In the genomic region with DNA sequence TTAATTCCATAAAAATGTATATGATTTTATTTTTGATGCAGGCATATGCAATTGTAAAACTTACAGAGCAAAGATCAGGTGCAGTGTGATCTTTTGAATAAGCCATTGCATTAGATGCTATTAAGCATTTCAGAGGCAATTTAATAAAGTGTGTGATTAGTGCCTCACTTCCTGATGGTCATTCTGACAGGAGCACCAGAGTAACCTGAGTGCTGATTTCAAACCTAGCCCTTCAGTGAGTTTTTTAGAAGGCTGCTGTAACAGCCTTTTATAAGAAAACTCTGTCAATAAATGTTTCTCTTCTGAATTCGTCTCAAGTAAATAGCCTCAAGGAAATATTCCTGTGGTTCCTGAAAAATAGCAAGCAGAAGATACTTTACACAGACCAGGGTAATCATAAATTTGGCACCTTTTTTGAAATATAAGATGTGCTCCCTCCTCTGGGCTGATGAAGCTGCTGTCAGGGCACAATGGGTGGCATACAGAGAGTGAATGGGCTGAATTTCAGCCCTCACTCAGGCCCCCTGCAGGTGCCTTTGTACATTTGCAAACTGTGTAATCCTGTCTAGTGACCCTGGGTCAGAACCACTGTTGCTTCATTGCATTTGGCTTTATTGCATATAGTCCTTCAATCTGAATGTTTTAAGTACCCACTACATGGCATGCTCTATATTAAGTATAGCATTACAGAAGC, we compare ENCODE assay signal across 8 cellular contexts.
DNase-seq lines count a peak whose midpoint lies in the region; ATAC-seq and TF ChIP-seq lines count a peak whose summit lies in the region.

No MANE protein-coding gene starts in this region.

- no peak overlapping the region for H3K27ac Mint-ChIP-seq in activated naive CD8-positive, alpha-beta T cell treated with anti-CD3 and anti-CD28 coated beads, Interleukin-2, amount 50 U/mL, for 24 hours

- no peak for ATAC-seq in activated naive CD8-positive, alpha-beta T cell treated with anti-CD3 and anti-CD28 coated beads, Interleukin-2, amount 50 U/mL, for 24 hours

- no peaks in the 10 kb centered on the region for H3K36me3 Mint-ChIP-seq in activated naive CD8-positive, alpha-beta T cell treated with anti-CD3 and anti-CD28 coated beads, Interleukin-2, amount 50 U/mL, for 24 hours (ENCODE audit: low read depth)

- H3K4me3 ChIP-seq in HFF-Myc (replicated peaks; ENCODE audit: low read depth, low read length), result no peak overlapping the region
- no peak overlapping the region for H3K4me3 ChIP-seq in epithelial cell of proximal tubule (ENCODE audit: low read depth, low read length)

- DNase-seq in DMS 273 (lab: John Stamatoyannopoulos, UW; ENCODE audit: unreplicated experiment), result peak; percentile 46
- no peak for DNase-seq in DMS 273 treated with DMSO at 0.1 percent for 48 hours (lab: John Stamatoyannopoulos, UW)
- no peak for DNase-seq in HFF-Myc (ENCODE audit: extremely low read depth, low read depth)
- peak; percentile 39 for DNase-seq in NCI-H2227 (lab: John Stamatoyannopoulos, UW; ENCODE audit: unreplicated experiment)
- no peak for DNase-seq in epithelial cell of proximal tubule (ENCODE audit: low read depth)
- DNase-seq in HK-2 (ENCODE audit: unreplicated experiment), result no peak
- no peak for DNase-seq in activated naive CD8-positive, alpha-beta T cell treated with anti-CD3 and anti-CD28 coated beads, Interleukin-2, amount 50 U/mL, for 24 hours
- DNase-seq in NCI-H1694 treated with DMSO at 0.1 percent for 48 hours (lab: John Stamatoyannopoulos, UW), result no peak

- TF ChIP-seq CTCF in HFF-Myc (IDR thresholded peaks at IDR 0.05; ENCODE audit: low read depth, low read length, missing control alignments), result peak; percentile 40
- peak; percentile 41 for TF ChIP-seq CTCF in epithelial cell of proximal tubule (conservative IDR thresholded peaks at IDR 0.05; ENCODE audit: low read depth, low read length)

- H3K4me3 Mint-ChIP-seq in activated naive CD8-positive, alpha-beta T cell treated with anti-CD3 and anti-CD28 coated beads, Interleukin-2, amount 50 U/mL, for 24 hours, result no peak overlapping the region

- H3K4me1 Mint-ChIP-seq in activated naive CD8-positive, alpha-beta T cell treated with anti-CD3 and anti-CD28 coated beads, Interleukin-2, amount 50 U/mL, for 24 hours, result no peaks in the 10 kb centered on the region

- no peaks in the 10 kb centered on the region for H3K27me3 Mint-ChIP-seq in activated naive CD8-positive, alpha-beta T cell treated with anti-CD3 and anti-CD28 coated beads, Interleukin-2, amount 50 U/mL, for 24 hours

- no peaks in the 10 kb centered on the region for H3K9me3 Mint-ChIP-seq in activated naive CD8-positive, alpha-beta T cell treated with anti-CD3 and anti-CD28 coated beads, Interleukin-2, amount 50 U/mL, for 24 hours

Comparison
In these comparisons a context has a peak if more than half of its experiments do, and no peak if none do; other contexts are left out.
1. DNase-seq: peak in DMS 273 (single experiment) and NCI-H2227 (single experiment); none in DMS 273 treated with DMSO at 0.1 percent for 48 hours (single experiment), HFF-Myc (single experiment), epithelial cell of proximal tubule (single experiment), HK-2 (single experiment), activated naive CD8-positive, alpha-beta T cell treated with anti-CD3 and anti-CD28 coated beads, Interleukin-2, amount 50 U/mL, for 24 hours (single experiment) and NCI-H1694 treated with DMSO at 0.1 percent for 48 hours (single experiment).